Comparison of ENCODE assay signal across 17 cellular contexts in genomic region chr14:55288439-55288838, GRCh38. TPM values are rescaled to one million over a fixed set of nuclear protein-coding genes. Genes with fewer than 3 reads are reported as not detected.
DNase-seq lines count a peak whose midpoint lies in the region; ATAC-seq and TF ChIP-seq lines count a peak whose summit lies in the region.
"Had no signal": no experiment of that assay in that cellular context is flagged by ENCODE, and none has a peak within 500 bp of the region (broad histone marks: within the 10 kb centered on the region; RNA-seq: fewer than 3 reads in every experiment).

No MANE protein-coding gene starts in this region.

- ATAC-seq in activated T-cell treated with anti-CD3 and anti-CD28 coated beads, Interleukin-2, amount 50 U/mL, for 4 hours, result no peak
- peak; percentile 68 for ATAC-seq in activated T-helper 17 cell treated with anti-CD3 and anti-CD28 coated beads, Interleukin-2, amount 50 U/mL, for 72 hours (replicated peaks)
- ATAC-seq in GM18870 (IDR thresholded peaks at IDR 0.05; ENCODE audit: unreplicated experiment), result no peak
- no peak for ATAC-seq in HG02623 (IDR thresholded peaks at IDR 0.05; ENCODE audit: unreplicated experiment)
- ATAC-seq: HepG2 had no signal

- H3K36me3 Mint-ChIP-seq in activated T-cell treated with anti-CD3 and anti-CD28 coated beads, Interleukin-2, amount 50 U/mL, for 24 hours (ENCODE audit: low read depth), result peaks cover 15% of the 10 kb centered on the region
- peaks cover 4% of the 10 kb centered on the region for H3K36me3 Mint-ChIP-seq in activated T-cell treated with anti-CD3 and anti-CD28 coated beads, Interleukin-2, amount 50 U/mL, for 4 hours (ENCODE audit: insufficient read depth)
- H3K36me3 Mint-ChIP-seq in activated T-helper 17 cell treated with anti-CD3 and anti-CD28 coated beads, Interleukin-2, amount 50 U/mL, for 72 hours (ENCODE audit: low read depth), result peaks cover 8% of the 10 kb centered on the region

- no peaks in the 10 kb centered on the region for H3K36me3 ChIP-seq in colonic mucosa
- H3K36me3 ChIP-seq: BE2C had no signal

- TF ChIP-seq CTCF in colonic mucosa (IDR thresholded peaks at IDR 0.05), result no peak

- H3K27me3 Mint-ChIP-seq in activated T-cell treated with anti-CD3 and anti-CD28 coated beads, Interleukin-2, amount 50 U/mL, for 24 hours, result no peaks in the 10 kb centered on the region
- H3K27me3 Mint-ChIP-seq in activated T-cell treated with anti-CD3 and anti-CD28 coated beads, Interleukin-2, amount 50 U/mL, for 4 hours (ENCODE audit: low read depth), result no peaks in the 10 kb centered on the region
- H3K27me3 Mint-ChIP-seq in activated T-helper 17 cell treated with anti-CD3 and anti-CD28 coated beads, Interleukin-2, amount 50 U/mL, for 72 hours, result no peaks in the 10 kb centered on the region
- H3K27me3 Mint-ChIP-seq: CD4-positive, alpha-beta memory T cell had no signal

- H3K27me3 ChIP-seq in colonic mucosa, result no peaks in the 10 kb centered on the region
- H3K27me3 ChIP-seq: BE2C had no signal

- DNase-seq in activated T-cell treated with anti-CD3 and anti-CD28 coated beads, Interleukin-2, amount 50 U/mL, for 24 hours, result no peak
- DNase-seq in activated T-cell treated with anti-CD3 and anti-CD28 coated beads, Interleukin-2, amount 50 U/mL, for 4 hours, result no peak
- DNase-seq in foreskin melanocyte, result peak; percentile 68
- no peak for DNase-seq in colonic mucosa
- DNase-seq: BE2C; CD4-positive, alpha-beta memory T cell; COR-L47; DMS153; DMS79 treated with DMSO at 0.1 percent for 48 hours; EL; HCEC 1CT; HFFc6 had no signal

- peaks cover 40% of the 10 kb centered on the region for H3K4me1 Mint-ChIP-seq in activated T-cell treated with anti-CD3 and anti-CD28 coated beads, Interleukin-2, amount 50 U/mL, for 24 hours (ENCODE audit: low read depth)
- H3K4me1 Mint-ChIP-seq in activated T-cell treated with anti-CD3 and anti-CD28 coated beads, Interleukin-2, amount 50 U/mL, for 4 hours (ENCODE audit: low read depth), result peaks cover 39% of the 10 kb centered on the region
- no peaks in the 10 kb centered on the region for H3K4me1 Mint-ChIP-seq in activated T-helper 17 cell treated with anti-CD3 and anti-CD28 coated beads, Interleukin-2, amount 50 U/mL, for 72 hours

- no peak overlapping the region for H3K9ac ChIP-seq in colonic mucosa (ENCODE audit: low read depth in 2 of 2, low read length in 2 of 2)

- H3K4me1 ChIP-seq in colonic mucosa, result no peaks in the 10 kb centered on the region

- H3K9me3 ChIP-seq in colonic mucosa, result no peaks in the 10 kb centered on the region
- H3K9me3 ChIP-seq: BE2C had no signal

- H3K27ac ChIP-seq in colonic mucosa, result no peak overlapping the region
- H3K27ac ChIP-seq: C4-2B had no signal

- peak overlapping the region; percentile 67 for H3K27ac Mint-ChIP-seq in activated T-cell treated with anti-CD3 and anti-CD28 coated beads, Interleukin-2, amount 50 U/mL, for 24 hours
- peak overlapping the region; percentile 24 for H3K27ac Mint-ChIP-seq in activated T-helper 17 cell treated with anti-CD3 and anti-CD28 coated beads, Interleukin-2, amount 50 U/mL, for 72 hours
- H3K27ac Mint-ChIP-seq: HFFc6 had no signal

- H3K4me3 ChIP-seq in colonic mucosa, result no peak overlapping the region

- H3K4me3 Mint-ChIP-seq in activated T-cell treated with anti-CD3 and anti-CD28 coated beads, Interleukin-2, amount 50 U/mL, for 24 hours, result no peak overlapping the region
- no peak overlapping the region for H3K4me3 Mint-ChIP-seq in activated T-cell treated with anti-CD3 and anti-CD28 coated beads, Interleukin-2, amount 50 U/mL, for 4 hours
- H3K4me3 Mint-ChIP-seq in activated T-helper 17 cell treated with anti-CD3 and anti-CD28 coated beads, Interleukin-2, amount 50 U/mL, for 72 hours, result peak overlapping the region; percentile 40
- H3K4me3 Mint-ChIP-seq: CD4-positive, alpha-beta memory T cell; HFFc6 had no signal

- no peaks in the 10 kb centered on the region for H3K9me3 Mint-ChIP-seq in activated T-cell treated with anti-CD3 and anti-CD28 coated beads, Interleukin-2, amount 50 U/mL, for 24 hours
- H3K9me3 Mint-ChIP-seq in activated T-cell treated with anti-CD3 and anti-CD28 coated beads, Interleukin-2, amount 50 U/mL, for 4 hours, result no peaks in the 10 kb centered on the region
- H3K9me3 Mint-ChIP-seq in activated T-helper 17 cell treated with anti-CD3 and anti-CD28 coated beads, Interleukin-2, amount 50 U/mL, for 72 hours, result no peaks in the 10 kb centered on the region
- H3K9me3 Mint-ChIP-seq: CD4-positive, alpha-beta memory T cell; HFFc6 had no signal

- intact Hi-C loops in colonic mucosa (cut with DNase I), result no loop called here

RNA-seq across cellular contexts. Expression of gene FBXO34, which starts 17.2 kb away (rescaled TPM):
- total RNA-seq in activated T-cell treated with anti-CD3 and anti-CD28 coated beads, Interleukin-2, amount 50 U/mL, for 4 hours, result 10 to 100 TPM; 12.9 to 16.7 (median 14.9) TPM
- total RNA-seq in activated T-helper 17 cell treated with anti-CD3 and anti-CD28 coated beads, Interleukin-2, amount 50 U/mL, for 72 hours, result 10 to 100 TPM; 16.3 to 30.1 TPM
- 10 to 100 TPM; 39.8 to 70.9 TPM for total RNA-seq in colonic mucosa
